18 cellular contexts compared by ENCODE assay signal in genomic region chr11:17765381-17766359, GRCh38. TPM values are rescaled to one million over a fixed set of nuclear protein-coding genes. Genes with fewer than 3 reads are reported as not detected.
A peak's percentile ranks its signal among the peaks of the same experiment; 100 is the strongest.
DNase-seq lines count a peak whose midpoint lies in the region; ATAC-seq, FAIRE-seq and TF ChIP-seq lines count a peak whose summit lies in the region.
"Had no signal": no experiment of that assay in that cellular context is flagged by ENCODE, and none has a peak within 500 bp of the region (broad histone marks: within the 10 kb centered on the region; RNA-seq: fewer than 3 reads in every experiment).

No MANE protein-coding gene starts in this region.

- no peak for TF ChIP-seq CTCF in IMR-90 (conservative IDR thresholded peaks at IDR 0.05; ENCODE audit: low read depth, low read length)
- no peak for TF ChIP-seq CTCF in HepG2 (CRISPR knock-in tag; IDR thresholded peaks at IDR 0.05)
- no peak for TF ChIP-seq CTCF in GM13976 (IDR thresholded peaks at IDR 0.05; ENCODE audit: borderline replicate concordance, control extremely low read depth, extremely low read depth, insufficient read depth, missing control alignments)

- in situ Hi-C loops in IMR-90 (cut with MboI; ENCODE audit: low sequenced_read_pairs) = no loop called here
- in situ Hi-C loops in HepG2 (cut with HindIII; ENCODE audit: extremely low pct_ligation_motif_present, low pct_unique_long_range_greater_than_20kb) = no loop called here
- in situ Hi-C loops in GM13976 (cut with MboI; ENCODE audit: low sequenced_read_pairs, unreplicated experiment) = no loop called here

- CTCF ChIA-PET in IMR-90 (lab: Yijun Ruan, JAX) = interaction anchor here (1.1 kb wide), 1 partner anchor 35 kb away, joined by 3 read pairs; no protein-coding TSS in a partner anchor
- CTCF ChIA-PET in HepG2 (lab: Yijun Ruan, JAX; ENCODE audit: low intra/inter-chr PET ratio, low total read pairs) = no interaction called here

- H2AK9ac ChIP-seq in IMR-90 (replicated peaks; ENCODE audit: low read depth, low read length, poor library complexity) = no peak overlapping the region

- POLR2A ChIA-PET in IMR-90 (lab: Charles Lee; ENCODE audit: unreplicated experiment) = no interaction called here
- POLR2A ChIA-PET in HepG2 (lab: Yijun Ruan, JAX) = no interaction called here

- no peak overlapping the region for H4K91ac ChIP-seq in IMR-90 (ENCODE audit: insufficient read depth, low read depth, low read length)

- H3K23ac ChIP-seq in IMR-90 (ENCODE audit: low read depth, low read length) = no peak overlapping the region

- DNase-seq in IMR-90 (peak; percentile 17), astrocyte of the hippocampus (ENCODE audit: low read depth, low spot score) (peak; percentile 54), HepG2 (ENCODE audit: low spot score) (no peak), NCI-H1436 treated with DMSO at 0.1 percent for 48 hours (lab: John Stamatoyannopoulos, UW) (no peak), GM13976 (ENCODE audit: low spot score) (no peak), SW 1271 (lab: John Stamatoyannopoulos, UW) (no peak)
- no peak for DNase-seq in activated CD4-positive, alpha-beta T cell treated with anti-CD3 and anti-CD28 coated beads, Interleukin-2, amount 50 U/mL, for 48 hours
- DNase-seq: activated CD4-positive, alpha-beta T cell treated with anti-CD3 and anti-CD28 coated beads, Interleukin-2, amount 10 ng/mL, durations not matched to agents 7 days and 5 days; DMS153; foreskin melanocyte; MV-4-11; T-helper 17 cell had no signal

- no peak overlapping the region for H3K14ac ChIP-seq in IMR-90 (replicated peaks; ENCODE audit: low read depth, low read length)

- H3K4me1 ChIP-seq in BLaER1 (peaks cover 63% of the 10 kb centered on the region), IMR-90 (ENCODE audit: control insufficient read depth, insufficient read depth, low read length) (no peaks in the 10 kb centered on the region), HepG2 (ENCODE audit: insufficient read depth, low read length) (peaks cover 24% of the 10 kb centered on the region)
- H3K4me1 ChIP-seq: tibial nerve had no signal

- H2BK5ac ChIP-seq in IMR-90 (ENCODE audit: low read depth, low read length, poor library complexity, severe bottlenecking) = no peak overlapping the region

- H3K9ac ChIP-seq in BLaER1 = no peak overlapping the region
- H3K9ac ChIP-seq in IMR-90 (ENCODE audit: low read depth, low read length) = no peak overlapping the region
- H3K9ac ChIP-seq in HepG2 (ENCODE audit: insufficient read depth, low read depth, low read length) = no peak overlapping the region

- H3K4me3 ChIP-seq in BLaER1 (no peak overlapping the region), IMR-90 (ENCODE audit: insufficient read depth, low read depth, low read length) (no peak overlapping the region), HepG2 (replicated peaks in 1 of 3; ENCODE audit: insufficient read depth in 1 of 3, low read depth in 2 of 3, low read length in 3 of 3) (no peak overlapping the region)
- H3K4me3 ChIP-seq: Peyer's patch, tibial nerve had no signal

- H4K20me1 ChIP-seq in BLaER1 (no peaks in the 10 kb centered on the region), IMR-90 (ENCODE audit: insufficient read depth, low read length) (no peaks in the 10 kb centered on the region), HepG2 (ENCODE audit: insufficient read depth, low read length) (no peaks in the 10 kb centered on the region)

- H2AK5ac ChIP-seq in IMR-90 (ENCODE audit: low read depth, low read length) = no peak overlapping the region

- H2BK20ac ChIP-seq in IMR-90 (ENCODE audit: low read depth, low read length) = no peak overlapping the region

- TF ChIP-seq POLR2A in IMR-90 (IDR thresholded peaks at IDR 0.05; ENCODE audit: low read depth, low read length) (no peak), HepG2 (IDR thresholded peaks at IDR 0.05; ENCODE audit: insufficient read depth in 1 of 2, low read depth in 2 of 2, low read length in 2 of 2) (no peak)

- no peaks in the 10 kb centered on the region for H3K9me1 ChIP-seq in IMR-90 (ENCODE audit: insufficient read depth, low read length)

- no peaks in the 10 kb centered on the region for H3K27me3 ChIP-seq in BLaER1
- peaks cover 4% of the 10 kb centered on the region; the same call in 1 of the 2 replicates for H3K27me3 ChIP-seq in IMR-90 (ENCODE audit: control insufficient read depth, insufficient read depth, low read length)
- peaks cover 4 to 6% of the 10 kb centered on the region in 2 experiments; a peak in 3 of 5 replicates for H3K27me3 ChIP-seq in HepG2 (ENCODE audit: control insufficient read depth in 1 of 2, insufficient read depth in 2 of 2, low read length in 2 of 2)
- H3K27me3 ChIP-seq: Peyer's patch had no signal

- no peaks in the 10 kb centered on the region for H3K79me1 ChIP-seq in IMR-90 (ENCODE audit: low read depth in 1 of 2, low read length in 2 of 2)

- no peak for TF ChIP-seq EP300 in HepG2 (IDR thresholded peaks at IDR 0.05; ENCODE audit: low read depth in 2 of 2, low read length in 2 of 2)
- no peak for TF ChIP-seq EP300 in HepG2 (CRISPR knock-in tag; IDR thresholded peaks at IDR 0.05; ENCODE audit: borderline replicate concordance)

- H3K36me3 ChIP-seq in BLaER1 = no peaks in the 10 kb centered on the region
- H3K36me3 ChIP-seq in IMR-90 (ENCODE audit: control insufficient read depth, insufficient read depth, low read length) = no peaks in the 10 kb centered on the region
- H3K36me3 ChIP-seq in HepG2 (replicated peaks in 1 of 2; ENCODE audit: control insufficient read depth in 1 of 2, insufficient read depth in 2 of 2, low read length in 2 of 2) = no peaks in the 10 kb centered on the region
- H3K36me3 ChIP-seq: Peyer's patch, tibial nerve had no signal

- WGBS in IMR-90 (ENCODE audit: extremely low coverage in 2 of 2, insufficient read length in 1 of 2), 2 experiments = 88% methylated on average over 13 of the region's 21 CpGs; no CpG with 5 or more reads in 1 of the 2 experiments
- WGBS in HepG2 (ENCODE audit: low lambda C conversion rate) = 43% methylated on average over 12 of the region's 21 CpGs

- FAIRE-seq in HepG2 (lab: Jason Lieb, UNC) = no peak
- FAIRE-seq: keratinocyte had no signal

- H3K18ac ChIP-seq in IMR-90 (ENCODE audit: low read depth, low read length) = no peak overlapping the region

- H2AFZ ChIP-seq in IMR-90 (replicated peaks; ENCODE audit: low read length, poor library complexity) (no peak overlapping the region), HepG2 (ENCODE audit: low read length) (no peak overlapping the region)

- H3K4me2 ChIP-seq in BLaER1 (peak overlapping the region; percentile 13; the same call in 1 of the 2 replicates), IMR-90 (ENCODE audit: low read depth, low read length) (no peak overlapping the region), HepG2 (ENCODE audit: low read depth, low read length) (no peak overlapping the region)

- H3K56ac ChIP-seq in IMR-90 (ENCODE audit: extremely low read depth, insufficient read depth, low read length) = no peak overlapping the region

- BruUV-seq in IMR-90 (replicated peaks; lab: Mats Ljungman, UMichigan) (no TSS peak), HepG2 (replicated peaks; lab: Mats Ljungman, UMichigan) (no TSS peak)

- ATAC-seq in IMR-90 (ENCODE audit: low read depth) (no peak), HepG2 (no peak)
- ATAC-seq: T-helper 17 cell had no signal

- no peak overlapping the region for H4K5ac ChIP-seq in IMR-90 (ENCODE audit: low read depth, low read length)

- TF ChIP-seq RAD21 in IMR-90 (IDR thresholded peaks at IDR 0.05; ENCODE audit: low read length) (no peak), HepG2 (CRISPR knock-in tag; IDR thresholded peaks at IDR 0.05) (no peak)

- no peak overlapping the region for H2BK15ac ChIP-seq in IMR-90 (ENCODE audit: low read depth, low read length)

- H2BK120ac ChIP-seq in IMR-90 (ENCODE audit: low read depth, low read length) = no peak overlapping the region

- dilution Hi-C loops in IMR-90 (cut with HindIII; ENCODE audit: low sequenced_read_pairs, unreplicated experiment) = no loop called here

- H3K9me3 ChIP-seq in BLaER1 = no peaks in the 10 kb centered on the region
- no peaks in the 10 kb centered on the region for H3K9me3 ChIP-seq in IMR-90 (ENCODE audit: control insufficient read depth, insufficient read depth, low read length)
- H3K9me3 ChIP-seq in HepG2 (ENCODE audit: low read length) = no peaks in the 10 kb centered on the region
- H3K9me3 ChIP-seq: Peyer's patch, tibial nerve had no signal

- intact Hi-C loops in IMR-90 (cut with micrococcal nuclease) = no loop called here
- intact Hi-C loops in HepG2 (cut with micrococcal nuclease; ENCODE audit: unreplicated experiment) = loop anchor here (10.0 kb wide), 1 partner anchor 339 kb away; the partner anchor contains the start of gene SAAL1

- no peaks in the 10 kb centered on the region for H3K79me2 ChIP-seq in HepG2 (ENCODE audit: insufficient read depth, low read length)

- H4K8ac ChIP-seq in IMR-90 (ENCODE audit: low read depth in 2 of 2, low read length in 2 of 2) = no peak overlapping the region

- H3K27ac ChIP-seq in BLaER1 (peak overlapping the region; percentile 30; the same call in 1 of the 2 replicates), IMR-90 (ENCODE audit: insufficient read depth, low read length) (no peak overlapping the region), HepG2 (ENCODE audit: extremely low read length, insufficient read depth, low read length) (no peak overlapping the region)
- H3K27ac ChIP-seq: Peyer's patch, tibial nerve had no signal

- H3K4ac ChIP-seq in IMR-90 (ENCODE audit: low read depth, low read length) = no peak overlapping the region

RNA-seq across cellular contexts. Expression of gene KCNC1, which starts 31.1 kb away (rescaled TPM):
- total RNA-seq in IMR-90 (2012; rRNA removed) (not detected in 2 replicates), HepG2 (2016; rRNA removed; fragmentation: Illumina TruSeq; extraction: Trizol) (0.03 and 0.04 TPM in 2 replicates)
- polyA plus RNA-seq in IMR-90 (2012; rRNA removed) (0.03 and 0.11 TPM in 2 replicates), HepG2 (2011; rRNA removed) (0.01 TPM in 1 of 2 replicates, not detected in the other)
- polyA plus RNA-seq in IMR-90 (2012; cell fraction: cytosol; rRNA removed) = 0.02 and 0.10 TPM in 2 replicates
- polyA plus RNA-seq in IMR-90 (2012; cell fraction: nucleus; rRNA removed; ENCODE audit: low replicate concordance) = 0.11 and 0.22 TPM in 2 replicates
- total RNA-seq in HepG2 (2016; cell fraction: cytosol; rRNA removed; fragmentation: Illumina TruSeq; extraction: Trizol; ENCODE audit: low read depth) = not detected in 2 replicates
- total RNA-seq in HepG2 (2016; cell fraction: insoluble cytoplasmic fraction; rRNA removed; fragmentation: Illumina TruSeq; extraction: Trizol) = 0.04 and 0.06 TPM in 2 replicates
- total RNA-seq in HepG2 (2016; cell fraction: membrane; rRNA removed; fragmentation: Illumina TruSeq; extraction: Trizol) = 0.03 and 0.10 TPM in 2 replicates
- total RNA-seq in HepG2 (2016; cell fraction: nucleus; rRNA removed; fragmentation: Illumina TruSeq; extraction: Trizol) = 0.34 and 0.38 TPM in 2 replicates
- polyA plus RNA-seq in HepG2 (2011; cell fraction: cytosol; rRNA removed) = not detected in 2 replicates
- polyA plus RNA-seq in HepG2 (2011; cell fraction: nucleus; rRNA removed) = 0.16 and 0.19 TPM in 2 replicates
- polyA plus RNA-seq in HepG2 (2012) = 0.11 and 0.51 TPM in 2 replicates
- 0.02 TPM in 1 of 2 replicates, not detected in the other for polyA plus RNA-seq in HepG2 (2016; cell fraction: cytosol; fragmentation: Illumina TruSeq; extraction: Trizol; ENCODE audit: low read depth)
- 0.07 TPM in 1 of 2 replicates, not detected in the other for polyA plus RNA-seq in HepG2 (2016; cell fraction: insoluble cytoplasmic fraction; fragmentation: Illumina TruSeq; extraction: Trizol; ENCODE audit: low read depth)
- 0.02 TPM in 1 of 2 replicates, not detected in the other for polyA plus RNA-seq in HepG2 (2016; cell fraction: membrane; fragmentation: Illumina TruSeq; extraction: Trizol; ENCODE audit: low read depth)
- polyA plus RNA-seq in HepG2 (2016; cell fraction: nucleus; fragmentation: Illumina TruSeq; extraction: Trizol; ENCODE audit: insufficient read depth, low read depth) = 0.36 and 0.99 TPM in 2 replicates
- polyA minus RNA-seq in HepG2 (2011; rRNA and poly(A)+ RNA removed; ENCODE audit: low replicate concordance) = not detected in 2 replicates
- polyA minus RNA-seq in HepG2 (2011; cell fraction: cytosol; rRNA and poly(A)+ RNA removed) = not detected in 2 replicates
- polyA minus RNA-seq in HepG2 (2011; cell fraction: nucleus; rRNA and poly(A)+ RNA removed) = 0.39 and 0.50 TPM in 2 replicates
- total RNA-seq: activated CD4-positive, alpha-beta T cell treated with anti-CD3 and anti-CD28 coated beads, Interleukin-2, amount 10 ng/mL, durations not matched to agents 7 days and 5 days; NCI-H460; pulmonary artery endothelial cell; T-helper 17 cell; tibial nerve had no signal
- polyA plus RNA-seq: keratinocyte had no signal

RNA-seq across cellular contexts. Expression of gene MYOD1, which starts 46.3 kb away (rescaled TPM):
- total RNA-seq in IMR-90 (2012; rRNA removed) (not detected in 2 replicates), HepG2 (2016; rRNA removed; fragmentation: Illumina TruSeq; extraction: Trizol) (not detected in 2 replicates)
- polyA plus RNA-seq in IMR-90 (2012; rRNA removed) (not detected in 2 replicates), HepG2 (2011; rRNA removed) (not detected in 2 replicates)
- polyA plus RNA-seq in IMR-90 (2012; cell fraction: cytosol; rRNA removed) = not detected in 2 replicates
- polyA plus RNA-seq in IMR-90 (2012; cell fraction: nucleus; rRNA removed; ENCODE audit: low replicate concordance) = not detected in 2 replicates
- not detected in 2 replicates for total RNA-seq in HepG2 (2016; cell fraction: cytosol; rRNA removed; fragmentation: Illumina TruSeq; extraction: Trizol; ENCODE audit: low read depth)
- total RNA-seq in HepG2 (2016; cell fraction: insoluble cytoplasmic fraction; rRNA removed; fragmentation: Illumina TruSeq; extraction: Trizol) = not detected in 2 replicates
- not detected in 2 replicates for total RNA-seq in HepG2 (2016; cell fraction: membrane; rRNA removed; fragmentation: Illumina TruSeq; extraction: Trizol)
- not detected in 2 replicates for total RNA-seq in HepG2 (2016; cell fraction: nucleus; rRNA removed; fragmentation: Illumina TruSeq; extraction: Trizol)
- polyA plus RNA-seq in HepG2 (2011; cell fraction: cytosol; rRNA removed) = not detected in 2 replicates
- not detected in 2 replicates for polyA plus RNA-seq in HepG2 (2011; cell fraction: nucleus; rRNA removed)
- polyA plus RNA-seq in HepG2 (2012) = not detected in 2 replicates
- polyA plus RNA-seq in HepG2 (2016; cell fraction: cytosol; fragmentation: Illumina TruSeq; extraction: Trizol; ENCODE audit: low read depth) = not detected in 2 replicates
- not detected in 2 replicates for polyA plus RNA-seq in HepG2 (2016; cell fraction: insoluble cytoplasmic fraction; fragmentation: Illumina TruSeq; extraction: Trizol; ENCODE audit: low read depth)
- polyA plus RNA-seq in HepG2 (2016; cell fraction: membrane; fragmentation: Illumina TruSeq; extraction: Trizol; ENCODE audit: low read depth) = not detected in 2 replicates
- not detected in 2 replicates for polyA plus RNA-seq in HepG2 (2016; cell fraction: nucleus; fragmentation: Illumina TruSeq; extraction: Trizol; ENCODE audit: insufficient read depth, low read depth)
- polyA minus RNA-seq in HepG2 (2011; rRNA and poly(A)+ RNA removed; ENCODE audit: low replicate concordance) = not detected in 2 replicates
- polyA minus RNA-seq in HepG2 (2011; cell fraction: cytosol; rRNA and poly(A)+ RNA removed) = not detected in 2 replicates
- polyA minus RNA-seq in HepG2 (2011; cell fraction: nucleus; rRNA and poly(A)+ RNA removed) = not detected in 2 replicates
- total RNA-seq: activated CD4-positive, alpha-beta T cell treated with anti-CD3 and anti-CD28 coated beads, Interleukin-2, amount 10 ng/mL, durations not matched to agents 7 days and 5 days; Peyer's patch; pulmonary artery endothelial cell; T-helper 17 cell; tibial nerve had no signal
- polyA plus RNA-seq: keratinocyte had no signal

Comparison
In these comparisons a context has a peak if more than half of its experiments do, and no peak if none do; other contexts are left out.
1. DNase-seq: peak in IMR-90 (single experiment) and astrocyte of the hippocampus (single experiment); none in HepG2 (single experiment), NCI-H1436 treated with DMSO at 0.1 percent for 48 hours (single experiment), GM13976 (single experiment), SW 1271 (0 of 2) and activated CD4-positive, alpha-beta T cell treated with anti-CD3 and anti-CD28 coated beads, Interleukin-2, amount 50 U/mL, for 48 hours (0 of 2).